ENCODE assay signal across 17 cellular contexts in genomic region chr19:46385636-46386035, GRCh38. TPM values are rescaled to one million over a fixed set of nuclear protein-coding genes. Genes with fewer than 3 reads are reported as not detected.
DNase-seq lines count a peak whose midpoint lies in the region; TF ChIP-seq lines count a peak whose summit lies in the region.
"Had no signal": no experiment of that assay in that cellular context is flagged by ENCODE, and none has a peak within 500 bp of the region (broad histone marks: within the 10 kb centered on the region; RNA-seq: fewer than 3 reads in every experiment).

No MANE protein-coding gene starts in this region.

- TF ChIP-seq EP300 in suprapubic skin (IDR thresholded peaks at IDR 0.05), result no peak

- peaks cover 70% of the 10 kb centered on the region for H3K36me3 Mint-ChIP-seq in activated naive CD4-positive, alpha-beta T cell treated with anti-CD3 and anti-CD28 coated beads, Interleukin-2, amount 10 ng/mL, durations not matched to agents 7 days and 5 days

- no peak overlapping the region for H3K27ac ChIP-seq in coronary artery
- H3K27ac ChIP-seq in suprapubic skin, result no peak overlapping the region
- H3K27ac ChIP-seq: A549, Peyer's patch had no signal

- H3K36me3 ChIP-seq in suprapubic skin, result peaks cover 77% of the 10 kb centered on the region

- H3K4me3 ChIP-seq in coronary artery (no peak overlapping the region), suprapubic skin (no peak overlapping the region)
- H3K4me3 ChIP-seq: A549, Peyer's patch had no signal

- CTCF ChIA-PET in activated naive CD4-positive, alpha-beta T cell treated with anti-CD3 and anti-CD28 coated beads, Interleukin-2, amount 10 ng/mL, durations not matched to agents 7 days and 5 days (lab: Charles Lee), result interaction anchor here (2.9 kb wide), 1 partner anchor 11 kb away, joined by 9 read pairs; no protein-coding TSS in a partner anchor

- H3K27me3 Mint-ChIP-seq in activated naive CD4-positive, alpha-beta T cell treated with anti-CD3 and anti-CD28 coated beads, Interleukin-2, amount 10 ng/mL, durations not matched to agents 7 days and 5 days, result no peaks in the 10 kb centered on the region

- DNase-seq in activated naive CD4-positive, alpha-beta T cell treated with anti-CD3 and anti-CD28 coated beads, Interleukin-2, amount 10 ng/mL, durations not matched to agents 7 days and 5 days, result peak; percentile 5
- no peak for DNase-seq in activated naive CD4-positive, alpha-beta T cell treated with Interleukin-2 at 50 U/mL for 16 hours
- DNase-seq in MV-4-11 (lab: John Stamatoyannopoulos, UW) (peak; percentile 37), coronary artery (ENCODE audit: low spot score) (peak; percentile 28), suprapubic skin (ENCODE audit: low spot score in 2 of 2) (peak; percentile 31 to 37), epidermal melanocyte (ENCODE audit: insufficient read length, low spot score) (no peak)
- no peak for DNase-seq in stimulated activated CD8-positive, alpha-beta memory T cell treated with anti-CD3 and anti-CD28 coated beads, Interleukin-4, amount 100 ng/mL, for 48 hours
- DNase-seq: COR-L47, DMS53, H7, Kasumi-1, NCI-H1436, NCI-H2081, NCI-H510A treated with DMSO at 0.1 percent for 48 hours, Peyer's patch had no signal

- no peak overlapping the region for H3K4me3 Mint-ChIP-seq in activated naive CD4-positive, alpha-beta T cell treated with anti-CD3 and anti-CD28 coated beads, Interleukin-2, amount 10 ng/mL, durations not matched to agents 7 days and 5 days

- no peaks in the 10 kb centered on the region for H3K4me1 Mint-ChIP-seq in activated naive CD4-positive, alpha-beta T cell treated with anti-CD3 and anti-CD28 coated beads, Interleukin-2, amount 10 ng/mL, durations not matched to agents 7 days and 5 days
- H3K4me1 Mint-ChIP-seq: CD14-positive monocyte had no signal

- no peaks in the 10 kb centered on the region for H3K9me3 ChIP-seq in suprapubic skin
- H3K9me3 ChIP-seq: Peyer's patch had no signal

- no peak overlapping the region for H3K27ac Mint-ChIP-seq in activated naive CD4-positive, alpha-beta T cell treated with anti-CD3 and anti-CD28 coated beads, Interleukin-2, amount 10 ng/mL, durations not matched to agents 7 days and 5 days

- WGBS in suprapubic skin, result 68% methylated on average over 11 of the region's 11 CpGs

- no peak for TF ChIP-seq POLR2A in suprapubic skin (IDR thresholded peaks at IDR 0.05)

- TF ChIP-seq CTCF in coronary artery (IDR thresholded peaks at IDR 0.05) (no peak), suprapubic skin (IDR thresholded peaks at IDR 0.05) (no peak)

- no peaks in the 10 kb centered on the region for H3K27me3 ChIP-seq in suprapubic skin
- H3K27me3 ChIP-seq: Peyer's patch had no signal

- H3K9me3 Mint-ChIP-seq in activated naive CD4-positive, alpha-beta T cell treated with anti-CD3 and anti-CD28 coated beads, Interleukin-2, amount 10 ng/mL, durations not matched to agents 7 days and 5 days, result peaks cover 4% of the 10 kb centered on the region

- peaks cover 7% of the 10 kb centered on the region for H3K4me1 ChIP-seq in suprapubic skin
- H3K4me1 ChIP-seq: A549, Peyer's patch had no signal

RNA-seq across cellular contexts. Expression of gene CCDC8, which starts 27.7 kb away (rescaled TPM):
- 1 to 10 TPM; 1.6 to 6.5 (median 3.3) TPM for total RNA-seq in suprapubic skin

RNA-seq across cellular contexts. Expression of gene PPP5C, which starts 38.7 kb away (rescaled TPM):
- 10 to 100 TPM; 38.2 to 66.0 (median 51.3) TPM for total RNA-seq in suprapubic skin

RNA-seq across cellular contexts. Expression of gene PNMA8C, which starts 43.1 kb away (rescaled TPM):
- under 1 TPM in 1 of 4 donors, not detected in 3; 0.13 TPM for total RNA-seq in suprapubic skin
- total RNA-seq: Peyer's patch had no signal

Comparison
In these comparisons a context has a peak if more than half of its experiments do, and no peak if none do; other contexts are left out.
1. DNase-seq: peak in activated naive CD4-positive, alpha-beta T cell treated with anti-CD3 and anti-CD28 coated beads, Interleukin-2, amount 10 ng/mL, durations not matched to agents 7 days and 5 days (single experiment), MV-4-11 (single experiment), coronary artery (single experiment) and suprapubic skin (2 of 2); none in activated naive CD4-positive, alpha-beta T cell treated with Interleukin-2 at 50 U/mL for 16 hours (single experiment), epidermal melanocyte (single experiment) and stimulated activated CD8-positive, alpha-beta memory T cell treated with anti-CD3 and anti-CD28 coated beads, Interleukin-4, amount 100 ng/mL, for 48 hours (single experiment).